In the genomic region with DNA sequence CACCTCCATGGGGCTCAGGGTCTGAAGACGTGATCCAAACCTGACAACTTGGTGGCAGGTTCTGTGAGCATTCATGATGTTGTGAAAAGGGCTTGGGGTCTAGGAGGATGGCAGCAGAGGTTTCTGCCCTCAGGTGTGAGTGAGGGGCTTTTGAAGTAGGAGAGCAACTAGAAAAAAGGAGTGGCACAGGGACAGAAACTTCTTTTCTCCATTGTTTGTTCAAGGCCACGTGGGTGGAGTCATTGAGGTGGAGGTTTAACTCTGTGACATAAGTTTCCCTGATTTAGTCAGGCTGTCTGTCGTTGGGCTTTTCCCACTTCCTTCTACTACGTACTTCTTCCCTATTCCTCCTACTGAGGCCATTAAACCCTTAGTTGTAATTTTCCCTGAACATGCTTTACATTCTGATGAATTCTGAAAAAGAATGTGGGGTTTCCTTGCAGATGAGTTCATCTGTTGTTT, we compare ENCODE assay signal across 8 cellular contexts. TPM values are rescaled to one million over a fixed set of nuclear protein-coding genes. Genes with fewer than 3 reads are reported as not detected.
DNase-seq lines count a peak whose midpoint lies in the region; ATAC-seq, FAIRE-seq and TF ChIP-seq lines count a peak whose summit lies in the region.

No MANE protein-coding gene starts in this region.

- H3K4me1 Mint-ChIP-seq in activated CD4-positive, alpha-beta memory T cell treated with anti-CD3 and anti-CD28 coated beads for 36 hours (ENCODE audit: low read depth) = peaks cover 60% of the 10 kb centered on the region

- 12 to 21% (median 15%) methylated on average over 4 of the region's 4 CpGs for WGBS in spleen, 5 donors
- 36 to 40% methylated on average over 4 of the region's 4 CpGs for WGBS in lower leg skin, 2 donors

- H3K36me3 ChIP-seq in A673 (ENCODE audit: insufficient read depth, low read length, poor library complexity, severe bottlenecking) (peaks cover 4% of the 10 kb centered on the region), HAP-1 (replicated peaks) (peaks cover 2% of the 10 kb centered on the region), spleen (peaks cover 0 to 46% (median 22%) of the 10 kb centered on the region in 6 donors)

- no peaks in the 10 kb centered on the region for H3K27me3 Mint-ChIP-seq in activated CD4-positive, alpha-beta memory T cell treated with anti-CD3 and anti-CD28 coated beads for 36 hours

- intact Hi-C loops in A673 (cut with micrococcal nuclease; ENCODE audit: unreplicated experiment) = no loop called here
- intact Hi-C loops in activated CD4-positive, alpha-beta memory T cell treated with anti-CD3 and anti-CD28 coated beads for 36 hours (cut with micrococcal nuclease) = loop anchor here (1.0 to 2.0 kb wide), 8 partner anchors 58 to 1138 kb away; a partner anchor contains a TSS
- intact Hi-C loops in spleen (cut with DNase I; ENCODE audit: low total_unique reads) = no loop called here
- intact Hi-C loops in lower leg skin (cut with DNase I; ENCODE audit: low total_unique reads) = no loop called here

- no peaks in the 10 kb centered on the region for H3K27me3 ChIP-seq in A673 (replicated peaks; ENCODE audit: insufficient read depth, low read depth, low read length, poor library complexity)
- H3K27me3 ChIP-seq in HAP-1 (ENCODE audit: low read depth) = no peaks in the 10 kb centered on the region
- H3K27me3 ChIP-seq in spleen (replicated peaks in 1 of 7) = no peaks in the 10 kb centered on the region

- TF ChIP-seq POLR2A in spleen (IDR thresholded peaks at IDR 0.05) = no peak
- TF ChIP-seq POLR2A in lower leg skin (IDR thresholded peaks at IDR 0.05) = no peak

- BruUV-seq in A673 (replicated peaks; lab: Mats Ljungman, UMichigan) = no TSS peak

- DNase-seq in A673 (ENCODE audit: low spot score) (peak; percentile 55), HAP-1 (ENCODE audit: low spot score in 2 of 2) (peak; percentile 12 to 24), fibroblast of pulmonary artery (ENCODE audit: low read depth) (peak; percentile 86), spleen (no peak), lower leg skin (ENCODE audit: low spot score in 2 of 2) (no peak), HTR-8/SVneo (ENCODE audit: insufficient read length, low spot score) (no peak)
- DNase-seq in activated CD4-positive, alpha-beta memory T cell treated with anti-CD3 and anti-CD28 coated beads for 36 hours = peak; percentile 72

- H3K4me3 ChIP-seq in A673 (ENCODE audit: low read depth, low read length, poor library complexity, severe bottlenecking) = peak overlapping the region; percentile 1
- no peak overlapping the region for H3K4me3 ChIP-seq in HAP-1
- no peak overlapping the region for H3K4me3 ChIP-seq in fibroblast of pulmonary artery (replicated peaks; ENCODE audit: low read depth, low read length)
- peak overlapping the region in 4 of 8 donors; percentile 0 to 52 (median 3) for H3K4me3 ChIP-seq in spleen
- no peak overlapping the region for H3K4me3 ChIP-seq in lower leg skin (ENCODE audit: low read depth, poor library complexity, severe bottlenecking)

- ATAC-seq in HG03097 (IDR thresholded peaks at IDR 0.05; ENCODE audit: low FRiP score, unreplicated experiment) = no peak

- POLR2A ChIA-PET in A673 (lab: Charles Lee; ENCODE audit: low non-redundant PET) = no interaction called here
- POLR2A ChIA-PET in activated CD4-positive, alpha-beta memory T cell treated with anti-CD3 and anti-CD28 coated beads for 36 hours (lab: Charles Lee) = interaction anchor here (0.9 to 5.7 kb wide), 5 partner anchors 30 to 315 kb away, joined by 3 to 44 read pairs (median 4); a partner anchor contains a TSS

- CTCF ChIA-PET in A673 (lab: Charles Lee) = no interaction called here
- CTCF ChIA-PET in activated CD4-positive, alpha-beta memory T cell treated with anti-CD3 and anti-CD28 coated beads for 36 hours (lab: Charles Lee) = interaction anchor here (0.6 to 1.5 kb wide), 4 partner anchors 29 to 1096 kb away, joined by 3 to 4 read pairs (median 4); no protein-coding TSS in a partner anchor

- TF ChIP-seq CTCF in A673 (conservative IDR thresholded peaks at IDR 0.05; ENCODE audit: low read depth, low read length) = no peak
- no peak for TF ChIP-seq CTCF in fibroblast of pulmonary artery (IDR thresholded peaks at IDR 0.05; ENCODE audit: low read length, missing control alignments)
- TF ChIP-seq CTCF in spleen (IDR thresholded peaks at IDR 0.05 in 8 of 11, conservative IDR thresholded peaks at IDR 0.05 in 3 of 11) = no peak
- TF ChIP-seq CTCF in lower leg skin (IDR thresholded peaks at IDR 0.05) = no peak

- H3K4me3 Mint-ChIP-seq in activated CD4-positive, alpha-beta memory T cell treated with anti-CD3 and anti-CD28 coated beads for 36 hours = peak overlapping the region; percentile 92

- H3K4me1 ChIP-seq in A673 (ENCODE audit: insufficient read depth, low read length, poor library complexity, severe bottlenecking) (peaks cover 49% of the 10 kb centered on the region), HAP-1 (peaks cover 29% of the 10 kb centered on the region), spleen (peaks cover 74 to 100% (median 97%) of the 10 kb centered on the region in 6 donors)

- H3K27ac ChIP-seq in A673 (ENCODE audit: low read depth, low read length, poor library complexity, severe bottlenecking) (peak overlapping the region; percentile 70), spleen (peak overlapping the region; percentile 61 to 100 (median 100))

- peaks cover 61% of the 10 kb centered on the region for H3K36me3 Mint-ChIP-seq in activated CD4-positive, alpha-beta memory T cell treated with anti-CD3 and anti-CD28 coated beads for 36 hours

- no peaks in the 10 kb centered on the region for H3K9me3 Mint-ChIP-seq in activated CD4-positive, alpha-beta memory T cell treated with anti-CD3 and anti-CD28 coated beads for 36 hours

- no peaks in the 10 kb centered on the region for H3K9me3 ChIP-seq in A673 (ENCODE audit: low read depth, low read length, poor library complexity, severe bottlenecking)
- no peaks in the 10 kb centered on the region for H3K9me3 ChIP-seq in HAP-1
- H3K9me3 ChIP-seq in spleen = no peaks in the 10 kb centered on the region

- H3K27ac Mint-ChIP-seq in activated CD4-positive, alpha-beta memory T cell treated with anti-CD3 and anti-CD28 coated beads for 36 hours = peak overlapping the region; percentile 97

- in situ Hi-C loops in HAP-1 (cut with MboI; ENCODE audit: low sequenced_read_pairs) = no loop called here

- FAIRE-seq in HTR-8/SVneo (lab: Jason Lieb, UNC) = no peak

RNA-seq across cellular contexts. Expression of a gene that starts 13.1 kb away (rescaled TPM):
- total RNA-seq in A673 (2021) = 55.1 and 57.5 TPM in 2 replicates
- total RNA-seq in activated CD4-positive, alpha-beta memory T cell treated with anti-CD3 and anti-CD28 coated beads for 36 hours = 100 to 1,000 TPM; 325 to 343 TPM
- 100 to 1,000 TPM; 313 to 511 (median 379) TPM for total RNA-seq in spleen
- 100 to 1,000 TPM in 1 of 3 donors, 10 to 100 TPM in 2; 64.0 to 101 (median 68.4) TPM for polyA plus RNA-seq in spleen
- 100 to 1,000 TPM; 136 to 163 (median 147) TPM for total RNA-seq in lower leg skin

RNA-seq across cellular contexts. Expression of a gene that starts 53.9 kb away (rescaled TPM):
- 0.85 and 1.2 TPM in 2 replicates for total RNA-seq in A673 (2021)
- 10 to 100 TPM; 15.9 to 16.7 TPM for total RNA-seq in activated CD4-positive, alpha-beta memory T cell treated with anti-CD3 and anti-CD28 coated beads for 36 hours
- 10 to 100 TPM; 42.5 to 75.6 (median 55.3) TPM for total RNA-seq in spleen
- polyA plus RNA-seq in spleen = 10 to 100 TPM in 2 of 3 donors, 1 to 10 TPM in 1; 5.6 to 13.3 (median 10.2) TPM
- total RNA-seq in lower leg skin = 1 to 10 TPM; 4.0 to 6.3 (median 4.2) TPM

RNA-seq across cellular contexts. Expression of a gene that starts 57.3 kb away (rescaled TPM):
- total RNA-seq in A673 (2021) = 119 and 120 TPM in 2 replicates
- total RNA-seq in activated CD4-positive, alpha-beta memory T cell treated with anti-CD3 and anti-CD28 coated beads for 36 hours = 100 to 1,000 TPM; 158 to 162 TPM
- total RNA-seq in spleen = 10 to 100 TPM; 30.0 to 91.5 (median 58.3) TPM
- 10 to 100 TPM; 49.6 to 89.0 (median 69.5) TPM for polyA plus RNA-seq in spleen
- 10 to 100 TPM; 31.8 to 46.8 (median 35.3) TPM for total RNA-seq in lower leg skin

RNA-seq across cellular contexts. Expression of a gene that starts 57.6 kb away (rescaled TPM):
- 15.5 and 18.4 TPM in 2 replicates for total RNA-seq in A673 (2021)
- 10 to 100 TPM; 18.9 to 20.5 TPM for total RNA-seq in activated CD4-positive, alpha-beta memory T cell treated with anti-CD3 and anti-CD28 coated beads for 36 hours
- 10 to 100 TPM; 38.8 to 68.9 (median 45.0) TPM for total RNA-seq in spleen
- 10 to 100 TPM in 1 of 3 donors, 1 to 10 TPM in 2; 3.2 to 10.5 (median 6.2) TPM for polyA plus RNA-seq in spleen
- total RNA-seq in lower leg skin = 10 to 100 TPM in 3 of 4 donors, 1 to 10 TPM in 1; 9.6 to 27.9 (median 15.2) TPM

Comparison
In these comparisons a context has a peak if more than half of its experiments do, and no peak if none do; other contexts are left out.
1. DNase-seq: peak in A673 (single experiment), HAP-1 (2 of 2), activated CD4-positive, alpha-beta memory T cell treated with anti-CD3 and anti-CD28 coated beads for 36 hours (single experiment) and fibroblast of pulmonary artery (single experiment); none in spleen (single experiment), lower leg skin (0 of 2) and HTR-8/SVneo (single experiment).